Comparison of ENCODE assay signal across 1 cellular context in genomic region chr10:97828721-97829120, GRCh38.
TF ChIP-seq lines count a peak whose summit lies in the region.

No MANE protein-coding gene starts in this region.

TF ChIP-seq in SK-N-SH, 30 proteins besides CTCF, POLR2A, EP300 and RAD21:
- TF ChIP-seq FOSL2 (IDR thresholded peaks at IDR 0.05; ENCODE audit: borderline replicate concordance, low read depth) (no peak), REST (IDR thresholded peaks at IDR 0.05; ENCODE audit: low read depth, low read length) (no peak), MEF2A (IDR thresholded peaks at IDR 0.05; ENCODE audit: borderline replicate concordance, low read depth) (no peak), TCF12 (IDR thresholded peaks at IDR 0.05) (no peak), ELF1 (IDR thresholded peaks at IDR 0.05) (no peak)
TF ChIP-seq in SK-N-SH: peak in this region for 0.
